Comparison of ENCODE assay signal across 22 cellular contexts in the genomic region with DNA sequence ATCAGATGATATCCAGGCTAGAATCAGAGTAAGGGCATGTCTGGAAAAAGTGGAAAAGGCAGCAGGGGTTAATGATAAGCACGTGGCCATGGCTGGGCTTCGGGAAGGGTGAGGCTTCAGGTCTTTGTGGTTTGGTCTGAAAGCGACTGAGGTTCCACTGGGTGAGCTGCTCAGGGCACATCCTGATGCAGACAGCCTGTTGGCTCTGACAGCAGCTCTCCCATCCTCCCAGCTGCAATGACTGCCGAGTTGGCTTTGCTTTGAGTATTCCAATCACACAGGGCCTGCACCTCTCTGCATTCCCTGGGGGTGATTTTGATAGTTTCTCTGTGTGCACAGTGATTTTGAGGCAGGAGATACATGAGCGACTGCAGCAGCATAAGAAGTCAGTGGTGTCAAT.
"Had no signal": no experiment of that assay in that cellular context is flagged by ENCODE, and none has a peak within 500 bp of the region (broad histone marks: within the 10 kb centered on the region; RNA-seq: fewer than 3 reads in every experiment).

No MANE protein-coding gene starts in this region.

- H3K79me2 ChIP-seq: parathyroid adenoma had no signal

- H3K4me3 ChIP-seq: esophagus squamous epithelium, lower lobe of right lung, right lobe of liver, suprapubic skin, transverse colon, upper lobe of right lung, uterus had no signal

- DNase-seq: cortex of kidney; effector memory CD8-positive, alpha-beta T cell; erythroblast; esophagus squamous epithelium; foreskin melanocyte; glutamatergic neuron; hypothalamus; immature natural killer cell; left ventricle myocardium superior; lower lobe of right lung; natural killer cell; right lobe of liver; small intestine; stimulated activated CD4-positive, alpha-beta T cell treated with anti-CD3 and anti-CD28 coated beads, Interleukin-15, amount 100 ng/mL, for 24 hours; stimulated activated CD4-positive, alpha-beta T cell treated with anti-CD3 and anti-CD28 coated beads, Interleukin-2, amount 100 ng/mL, for 48 hours; stimulated activated naive CD4-positive, alpha-beta T cell; stimulated activated naive CD8-positive, alpha-beta T cell treated with anti-CD3 and anti-CD28 coated beads, Interleukin-15, amount 100 ng/mL, for 72 hours; transverse colon; upper lobe of right lung; uterus had no signal

- H3K27me3 ChIP-seq: esophagus squamous epithelium, right lobe of liver, suprapubic skin, transverse colon, upper lobe of right lung, uterus had no signal

- H2AFZ ChIP-seq: parathyroid adenoma had no signal

- H3K27ac ChIP-seq: esophagus squamous epithelium, lower lobe of right lung, parathyroid adenoma, right lobe of liver, suprapubic skin, transverse colon, upper lobe of right lung, uterus had no signal

- H3K4me1 ChIP-seq: esophagus squamous epithelium, lower lobe of right lung, parathyroid adenoma, right lobe of liver, suprapubic skin, transverse colon, upper lobe of right lung, uterus had no signal

- ATAC-seq: effector memory CD8-positive, alpha-beta T cell; left ventricle myocardium superior; lower lobe of right lung; natural killer cell; right lobe of liver; stimulated activated naive CD8-positive, alpha-beta T cell treated with anti-CD3 and anti-CD28 coated beads, Interleukin-15, amount 100 ng/mL, for 72 hours; upper lobe of right lung had no signal

- H3K9me3 ChIP-seq: esophagus squamous epithelium, lower lobe of right lung, right lobe of liver, suprapubic skin, transverse colon, upper lobe of right lung, uterus had no signal

- H3K9ac ChIP-seq: parathyroid adenoma had no signal

- H3K36me3 ChIP-seq: esophagus squamous epithelium, lower lobe of right lung, right lobe of liver, suprapubic skin, transverse colon, upper lobe of right lung, uterus had no signal
